Comparison of ENCODE assay signal across 8 cellular contexts in the genomic region with DNA sequence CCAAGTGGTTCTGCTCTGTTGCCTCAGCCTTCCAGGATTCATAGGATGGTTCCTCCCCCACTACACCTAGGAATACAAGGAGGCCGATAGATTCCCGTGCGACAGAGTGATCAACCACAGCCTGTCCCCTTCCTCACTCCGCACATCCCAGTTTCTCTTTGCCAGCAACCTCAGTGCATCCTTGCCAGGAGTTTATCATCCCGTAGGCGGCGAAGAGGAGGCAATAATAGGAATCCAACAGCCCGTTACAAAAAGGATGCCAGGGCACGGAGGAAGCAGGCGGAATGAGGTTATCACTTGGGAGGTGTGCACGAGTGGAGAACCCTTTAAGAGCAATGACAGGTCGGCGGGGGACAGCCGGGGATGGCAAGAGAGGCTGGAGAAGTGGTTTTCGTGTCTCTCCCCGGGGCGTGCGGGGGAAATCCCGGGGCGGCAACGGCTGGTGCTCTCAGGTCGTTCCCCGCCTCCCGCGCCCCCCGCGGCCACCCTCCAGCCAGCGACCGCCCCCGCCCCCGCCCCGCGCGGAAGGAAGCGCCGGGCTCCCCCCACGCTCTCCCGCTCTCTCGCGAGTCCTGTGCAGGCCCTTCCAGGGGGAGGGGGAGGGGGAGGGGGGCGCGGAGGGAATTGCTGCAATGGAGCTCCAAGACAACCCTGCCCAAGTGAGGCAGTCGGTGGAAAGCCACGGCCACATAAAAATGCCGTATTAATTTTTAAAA. TPM values are rescaled to one million over a fixed set of nuclear protein-coding genes. Genes with fewer than 3 reads are reported as not detected.
DNase-seq lines count a peak whose midpoint lies in the region; ATAC-seq and TF ChIP-seq lines count a peak whose summit lies in the region.

No MANE protein-coding gene starts in this region.

- no peaks in the 10 kb centered on the region for H3K36me3 Mint-ChIP-seq in activated naive CD8-positive, alpha-beta T cell treated with anti-CD3 and anti-CD28 coated beads for 36 hours
- peaks cover 11% of the 10 kb centered on the region for H3K36me3 Mint-ChIP-seq in type B pancreatic cell

- H3K27ac ChIP-seq in cardiac muscle cell: no peak overlapping the region
- peak overlapping the region; percentile 42 for H3K27ac ChIP-seq in parathyroid adenoma

- H3K4me3 ChIP-seq in cardiac muscle cell (peak overlapping the region; percentile 84), parathyroid adenoma (ENCODE audit: low read depth, low read length) (peak overlapping the region; percentile 91)

- DNase-seq in DMS 273 treated with DMSO at 0.1 percent for 48 hours (lab: John Stamatoyannopoulos, UW) (peak; percentile 36), HPDE6-E6E7 (ENCODE audit: extremely low spot score) (peak; percentile 14), SK-MEL-5 (ENCODE audit: low read depth, low spot score) (peak; percentile 26), cardiac muscle cell (ENCODE audit: low read depth in 1 of 2, low spot score in 1 of 2) (peak; percentile 46 to 65), type B pancreatic cell (ENCODE audit: extremely low spot score, unreplicated experiment) (peak; percentile 69)
- peak; percentile 60 for DNase-seq in activated naive CD8-positive, alpha-beta T cell treated with anti-CD3 and anti-CD28 coated beads for 36 hours

- in situ Hi-C loops in SK-MEL-5 (cut with HindIII; ENCODE audit: low pct_unique_long_range_greater_than_20kb, low sequenced_read_pairs): no loop called here

- H3K9ac ChIP-seq in parathyroid adenoma: no peak overlapping the region

- H3K36me3 ChIP-seq in cardiac muscle cell (no peaks in the 10 kb centered on the region), parathyroid adenoma (ENCODE audit: control insufficient read depth, insufficient read depth, low read length) (no peaks in the 10 kb centered on the region)

- H3K9me3 Mint-ChIP-seq in activated naive CD8-positive, alpha-beta T cell treated with anti-CD3 and anti-CD28 coated beads for 36 hours: no peaks in the 10 kb centered on the region
- H3K9me3 Mint-ChIP-seq in type B pancreatic cell: no peaks in the 10 kb centered on the region

- ATAC-seq in HG03520 (IDR thresholded peaks at IDR 0.05; ENCODE audit: unreplicated experiment): no peak

- peak overlapping the region; percentile 56 for H2AFZ ChIP-seq in parathyroid adenoma

- H3K9me3 ChIP-seq in cardiac muscle cell (ENCODE audit: low read depth): no peaks in the 10 kb centered on the region
- no peaks in the 10 kb centered on the region for H3K9me3 ChIP-seq in parathyroid adenoma (ENCODE audit: control insufficient read depth, low read length)

- H3K79me2 ChIP-seq in parathyroid adenoma: peaks cover 3% of the 10 kb centered on the region

- no peak for TF ChIP-seq CTCF in cardiac muscle cell (IDR thresholded peaks at IDR 0.05; ENCODE audit: low read depth, low read length)
- no peak for TF ChIP-seq CTCF in parathyroid adenoma (IDR thresholded peaks at IDR 0.05)
- TF ChIP-seq CTCF in type B pancreatic cell (conservative IDR thresholded peaks at IDR 0.05): no peak

- peak overlapping the region; percentile 68 for H3K27ac Mint-ChIP-seq in activated naive CD8-positive, alpha-beta T cell treated with anti-CD3 and anti-CD28 coated beads for 36 hours
- peak overlapping the region; percentile 79 for H3K27ac Mint-ChIP-seq in type B pancreatic cell

- H3K4me1 Mint-ChIP-seq in activated naive CD8-positive, alpha-beta T cell treated with anti-CD3 and anti-CD28 coated beads for 36 hours: peaks cover 29% of the 10 kb centered on the region
- H3K4me1 Mint-ChIP-seq in type B pancreatic cell (ENCODE audit: unreplicated experiment): peaks cover 9% of the 10 kb centered on the region

- peak overlapping the region; percentile 93 for H3K4me3 Mint-ChIP-seq in activated naive CD8-positive, alpha-beta T cell treated with anti-CD3 and anti-CD28 coated beads for 36 hours
- H3K4me3 Mint-ChIP-seq in type B pancreatic cell: peak overlapping the region; percentile 98

- peak overlapping the region; percentile 54 for H3K4me2 ChIP-seq in parathyroid adenoma (ENCODE audit: low read length)

- H3K27me3 ChIP-seq in cardiac muscle cell (no peaks in the 10 kb centered on the region), parathyroid adenoma (ENCODE audit: control insufficient read depth, insufficient read depth, low read length) (no peaks in the 10 kb centered on the region)

- H3K4me1 ChIP-seq in cardiac muscle cell (ENCODE audit: low read depth) (peaks cover 3% of the 10 kb centered on the region), parathyroid adenoma (peaks cover 7% of the 10 kb centered on the region)

- peaks cover 28% of the 10 kb centered on the region for H3K27me3 Mint-ChIP-seq in activated naive CD8-positive, alpha-beta T cell treated with anti-CD3 and anti-CD28 coated beads for 36 hours
- peaks cover 8% of the 10 kb centered on the region for H3K27me3 Mint-ChIP-seq in type B pancreatic cell

RNA-seq across cellular contexts. Expression of a gene that starts 1.6 kb away (rescaled TPM):
- total RNA-seq in SK-MEL-5 (2014; rRNA removed; shearing (Covaris generic)): 9.7 and 10.8 TPM in 2 replicates
- 9.1 TPM in 2 replicates for polyA plus RNA-seq in SK-MEL-5 (2015; cell fraction: cytosol; rRNA removed)
- 3.6 and 4.6 TPM in 2 replicates for polyA plus RNA-seq in SK-MEL-5 (2015; cell fraction: nucleus; rRNA removed)
- 10 to 100 TPM; 14.5 to 16.4 TPM for total RNA-seq in activated naive CD8-positive, alpha-beta T cell treated with anti-CD3 and anti-CD28 coated beads for 36 hours
- total RNA-seq in cardiac muscle cell (18.8 and 21.3 TPM in 2 replicates), type B pancreatic cell (ENCODE audit: low replicate concordance) (28.4 and 35.4 TPM in 2 replicates)
- polyA plus RNA-seq in cardiac muscle cell: 8.2 and 10.6 TPM in 2 replicates

Comparison
In these comparisons a context has a peak if more than half of its experiments do, and no peak if none do; other contexts are left out.
1. DNase-seq: peak in every context shown above with its lines; median percentile 69 in type B pancreatic cell; 60 in activated naive CD8-positive, alpha-beta T cell treated with anti-CD3 and anti-CD28 coated beads for 36 hours; 56 in cardiac muscle cell; 36 in DMS 273 treated with DMSO at 0.1 percent for 48 hours; 26 in SK-MEL-5; 14 in HPDE6-E6E7.